In genomic region chr9:127974002-127974768, GRCh38 we compare ENCODE assay signal across 9 cellular contexts. TPM values are rescaled to one million over a fixed set of nuclear protein-coding genes. Genes with fewer than 3 reads are reported as not detected.
DNase-seq lines count a peak whose midpoint lies in the region; ATAC-seq and TF ChIP-seq lines count a peak whose summit lies in the region.
"Had no signal": no experiment of that assay in that cellular context is flagged by ENCODE, and none has a peak within 500 bp of the region (broad histone marks: within the 10 kb centered on the region; RNA-seq: fewer than 3 reads in every experiment).

No MANE protein-coding gene starts in this region.

- H3K27me3 ChIP-seq in heart right ventricle: no peaks in the 10 kb centered on the region

- H3K36me3 ChIP-seq in heart right ventricle: no peaks in the 10 kb centered on the region

- intact Hi-C loops in heart right ventricle (cut with DNase I): no loop called here

- peaks cover 97% of the 10 kb centered on the region for H3K4me1 Mint-ChIP-seq in stimulated activated effector memory CD8-positive, alpha-beta T cell treated with anti-CD3 and anti-CD28 coated beads, Interleukin-12 subunit alpha, Interleukin-12 subunit beta, amount 100 ng/mL, for 72 hours

- H3K9me3 ChIP-seq in heart right ventricle: no peaks in the 10 kb centered on the region

- H3K9me3 Mint-ChIP-seq in stimulated activated effector memory CD8-positive, alpha-beta T cell treated with anti-CD3 and anti-CD28 coated beads, Interleukin-12 subunit alpha, Interleukin-12 subunit beta, amount 100 ng/mL, for 72 hours: no peaks in the 10 kb centered on the region

- WGBS in heart right ventricle, 2 donors: 63 to 66% methylated on average over 12 of the region's 12 CpGs

- H3K27ac ChIP-seq in VCaP: peak overlapping the region; percentile 100
- H3K27ac ChIP-seq in heart right ventricle: peak overlapping the region; percentile 25 to 93 (median 76)
- H3K27ac ChIP-seq: HL-60 had no signal

- H3K4me3 ChIP-seq in heart right ventricle: peak overlapping the region in 1 of 10 donors; percentile 5

- H3K36me3 Mint-ChIP-seq in stimulated activated effector memory CD8-positive, alpha-beta T cell treated with anti-CD3 and anti-CD28 coated beads, Interleukin-12 subunit alpha, Interleukin-12 subunit beta, amount 100 ng/mL, for 72 hours: peaks cover 5% of the 10 kb centered on the region

- DNase-seq in NCI-H2196 (lab: John Stamatoyannopoulos, UW; ENCODE audit: unreplicated experiment) (peak; percentile 50), NCI-H2196 treated with DMSO at 0.1 percent for 48 hours (lab: John Stamatoyannopoulos, UW; ENCODE audit: unreplicated experiment) (no peak), heart right ventricle (no peak), retina (no peak), SHP77 (lab: John Stamatoyannopoulos, UW) (no peak)
- peak in 1 of 2 donors; percentile 49 for DNase-seq in stimulated activated effector memory CD8-positive, alpha-beta T cell treated with anti-CD3 and anti-CD28 coated beads, Interleukin-12 subunit alpha, Interleukin-12 subunit beta, amount 100 ng/mL, for 72 hours (ENCODE audit: low spot score in 2 of 2)

- no peak for ATAC-seq in heart right ventricle
- ATAC-seq in stimulated activated effector memory CD8-positive, alpha-beta T cell treated with anti-CD3 and anti-CD28 coated beads, Interleukin-12 subunit alpha, Interleukin-12 subunit beta, amount 100 ng/mL, for 72 hours: no peak
- ATAC-seq in GM18858 (IDR thresholded peaks at IDR 0.05; ENCODE audit: unreplicated experiment): no peak

- H3K4me1 ChIP-seq in heart right ventricle: peaks cover 63 to 100% (median 96%) of the 10 kb centered on the region in 9 donors

- H3K4me3 Mint-ChIP-seq in stimulated activated effector memory CD8-positive, alpha-beta T cell treated with anti-CD3 and anti-CD28 coated beads, Interleukin-12 subunit alpha, Interleukin-12 subunit beta, amount 100 ng/mL, for 72 hours: peak overlapping the region; percentile 90

- TF ChIP-seq CTCF in VCaP (conservative IDR thresholded peaks at IDR 0.05) (no peak), heart right ventricle (IDR thresholded peaks at IDR 0.05) (no peak)

- peak overlapping the region; percentile 92 for H3K27ac Mint-ChIP-seq in stimulated activated effector memory CD8-positive, alpha-beta T cell treated with anti-CD3 and anti-CD28 coated beads, Interleukin-12 subunit alpha, Interleukin-12 subunit beta, amount 100 ng/mL, for 72 hours

RNA-seq across cellular contexts. Expression of gene EEIG1, which starts 6.6 kb away (rescaled TPM):
- total RNA-seq in heart right ventricle: 10 to 100 TPM; 11.1 to 33.5 (median 25.1) TPM
- 10 to 100 TPM in 1 of 2 donors, 1 to 10 TPM in 1; 6.7 to 13.0 TPM for polyA plus RNA-seq in heart right ventricle

RNA-seq across cellular contexts. Expression of gene DPM2, which starts 36.5 kb away (rescaled TPM):
- 10 to 100 TPM in 8 of 10 donors, 1 to 10 TPM in 2; 7.2 to 15.4 (median 12.3) TPM for total RNA-seq in heart right ventricle
- polyA plus RNA-seq in heart right ventricle: 10 to 100 TPM; 16.7 to 31.1 TPM

RNA-seq across cellular contexts. Expression of gene PIP5KL1, which starts 43.6 kb away (rescaled TPM):
- total RNA-seq in heart right ventricle: under 1 TPM in 7 of 10 donors, not detected in 3; 0.25 to 0.59 (median 0.47) TPM
- under 1 TPM in 1 of 2 donors, not detected in 1; 0.28 TPM for polyA plus RNA-seq in heart right ventricle

RNA-seq across cellular contexts. Expression of gene ST6GALNAC4, which starts 57.3 kb away (rescaled TPM):
- total RNA-seq in heart right ventricle: 10 to 100 TPM; 23.2 to 52.9 (median 33.9) TPM
- polyA plus RNA-seq in heart right ventricle: 10 to 100 TPM; 10.8 to 48.6 TPM
